ENCODE assay signal across 1 cellular context in genomic region chr22:43015677-43016042, GRCh38.
TF ChIP-seq lines count a peak whose summit lies in the region.

No MANE protein-coding gene starts in this region.

TF ChIP-seq in HEK293, 187 proteins besides CTCF, POLR2A, EP300 and RAD21 (continued from another document):
- TF ChIP-seq ZNF704 (tag by site-specific recombination; IDR thresholded peaks at IDR 0.05), result no peak
- TF ChIP-seq ZNF600 (tag by site-specific recombination; IDR thresholded peaks at IDR 0.05), result 0 out of 2 replicates have a peak, but pooled peaks have one; percentile 36
- no peak for TF ChIP-seq PRDM1 (tag by site-specific recombination; IDR thresholded peaks at IDR 0.05)
- no peak for TF ChIP-seq PBX3 (CRISPR knock-in tag; IDR thresholded peaks at IDR 0.05)
- no peak for TF ChIP-seq ZBTB17 (tag by site-specific recombination; IDR thresholded peaks at IDR 0.05)
- TF ChIP-seq ZNF530 (tag by site-specific recombination; IDR thresholded peaks at IDR 0.05; ENCODE audit: low read depth), result no peak
- TF ChIP-seq ZNF280D (tag by site-specific recombination; IDR thresholded peaks at IDR 0.05), result no peak
- no peak for TF ChIP-seq GLIS1 (tag by site-specific recombination; IDR thresholded peaks at IDR 0.05)
- no peak for TF ChIP-seq ELK4 (IDR thresholded peaks at IDR 0.05; ENCODE audit: borderline replicate concordance, low read depth, low read length)
- no peak for TF ChIP-seq ZNF623 (tag by site-specific recombination; IDR thresholded peaks at IDR 0.05)
- TF ChIP-seq ZNF140 (tag by site-specific recombination; IDR thresholded peaks at IDR 0.05), result no peak
- TF ChIP-seq EGR2 (tag by site-specific recombination; IDR thresholded peaks at IDR 0.05; ENCODE audit: low read depth), result no peak
- TF ChIP-seq ZNF391 (tag by site-specific recombination; IDR thresholded peaks at IDR 0.05; ENCODE audit: borderline replicate concordance, low read depth), result no peak
- TF ChIP-seq ZNF791 (tag by site-specific recombination; IDR thresholded peaks at IDR 0.05), result no peak
- TF ChIP-seq ZNF580 (tag by site-specific recombination; IDR thresholded peaks at IDR 0.05), result no peak
- 0 out of 2 replicates have a peak, but pooled peaks have one; percentile 3 for TF ChIP-seq ZBTB7A (tag by site-specific recombination; IDR thresholded peaks at IDR 0.05; ENCODE audit: low read depth)
- no peak for TF ChIP-seq ZNF266 (tag by site-specific recombination; IDR thresholded peaks at IDR 0.05; ENCODE audit: low read depth)
- no peak for TF ChIP-seq ZNF654 (tag by site-specific recombination; IDR thresholded peaks at IDR 0.05; ENCODE audit: low read depth)
- TF ChIP-seq ZNF488 (tag by site-specific recombination; IDR thresholded peaks at IDR 0.05), result no peak
- no peak for TF ChIP-seq KLF1 (tag by site-specific recombination; IDR thresholded peaks at IDR 0.05)
- TF ChIP-seq ZNF449 (tag by site-specific recombination; IDR thresholded peaks at IDR 0.05), result 0 out of 2 replicates have a peak, but pooled peaks have one; percentile 13
- TF ChIP-seq ZNF366 (tag by site-specific recombination; conservative IDR thresholded peaks at IDR 0.05), result 0 out of 2 replicates have a peak, but pooled peaks have one; percentile 1
- TF ChIP-seq ZNF16 (tag by site-specific recombination; IDR thresholded peaks at IDR 0.05; ENCODE audit: low read depth), result no peak
- no peak for TF ChIP-seq ZNF518A (tag by site-specific recombination; conservative IDR thresholded peaks at IDR 0.05; ENCODE audit: low read depth)
- TF ChIP-seq ZNF473 (tag by site-specific recombination; IDR thresholded peaks at IDR 0.05), result no peak
- no peak; the same call in 1 of the 2 replicates for TF ChIP-seq REST (tag by site-specific recombination; IDR thresholded peaks at IDR 0.05)
- TF ChIP-seq ZNF843 (tag by site-specific recombination; IDR thresholded peaks at IDR 0.05), result no peak
- TF ChIP-seq ZNF610 (tag by site-specific recombination; IDR thresholded peaks at IDR 0.05; ENCODE audit: borderline replicate concordance), result no peak
- TF ChIP-seq ZNF629 (tag by site-specific recombination; IDR thresholded peaks at IDR 0.05), result no peak
- no peak for TF ChIP-seq ZNF549 (tag by site-specific recombination; IDR thresholded peaks at IDR 0.05)
- no peak for TF ChIP-seq ZNF664 (tag by site-specific recombination; IDR thresholded peaks at IDR 0.05)
- TF ChIP-seq TSHZ1 (tag by site-specific recombination; IDR thresholded peaks at IDR 0.05; ENCODE audit: borderline replicate concordance), result no peak
